14 cellular contexts compared by ENCODE assay signal in the genomic region with DNA sequence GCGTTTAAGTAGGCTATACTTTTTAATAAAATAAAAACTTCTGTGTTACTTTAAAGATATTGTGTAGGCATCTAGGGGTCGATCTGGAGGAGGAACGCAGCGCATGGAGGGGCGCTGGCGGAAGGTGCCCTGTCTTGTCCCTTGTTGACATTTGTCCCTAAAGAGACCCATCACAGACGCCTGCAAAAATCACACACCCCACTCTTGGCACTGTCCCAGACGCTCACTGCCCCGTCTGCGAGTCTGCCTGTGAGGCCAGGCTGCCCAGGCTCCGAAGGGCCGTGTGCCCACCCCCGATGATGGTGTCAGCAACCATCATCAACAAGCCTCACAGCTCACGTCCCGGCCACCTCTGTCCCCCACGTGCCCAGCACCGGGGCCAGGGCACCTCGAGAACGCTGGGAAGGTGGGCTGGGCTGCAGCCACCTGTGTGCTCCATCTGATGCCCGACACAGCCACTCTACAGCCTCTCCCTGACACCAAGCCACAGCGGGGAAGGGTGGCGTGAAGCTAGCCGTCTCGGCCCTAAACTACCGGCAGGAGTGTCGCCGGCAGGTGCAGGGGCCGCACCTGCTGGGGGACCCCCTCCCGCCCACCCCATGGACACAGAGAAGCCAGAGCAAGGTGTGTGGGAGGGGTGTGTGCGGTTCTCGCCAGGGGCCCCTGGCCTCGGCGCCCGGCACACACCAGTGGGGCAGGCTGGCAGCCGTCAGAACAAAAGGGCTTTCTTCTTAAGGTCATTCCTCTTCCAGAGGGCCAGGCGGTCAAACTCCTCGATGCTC.
"Had no signal": no experiment of that assay in that cellular context is flagged by ENCODE, and none has a peak within 500 bp of the region (broad histone marks: within the 10 kb centered on the region; RNA-seq: fewer than 3 reads in every experiment).

No MANE protein-coding gene starts in this region.

- H3K9me3 Mint-ChIP-seq: activated T-cell treated with anti-CD3 and anti-CD28 coated beads, Interleukin-2, amount 50 U/mL, for 4 hours had no signal

- H3K36me3 Mint-ChIP-seq: brain had no signal

- H3K27ac ChIP-seq: ovary had no signal

- H3K36me3 ChIP-seq: adrenal gland, ovary had no signal

- H3K4me3 Mint-ChIP-seq: activated T-cell treated with anti-CD3 and anti-CD28 coated beads, Interleukin-2, amount 50 U/mL, for 4 hours; brain had no signal

- ATAC-seq: activated CD4-positive, CD25-positive, alpha-beta regulatory T cell treated with anti-CD3 and anti-CD28 coated beads, Interleukin-2, amount 50 U/mL, for 24 hours; activated T-cell treated with anti-CD3 and anti-CD28 coated beads, Interleukin-2, amount 50 U/mL, for 4 hours; naive thymus-derived CD4-positive, alpha-beta T cell had no signal

- H3K27me3 ChIP-seq: adrenal gland, ovary had no signal

- H3K4me3 ChIP-seq: adrenal gland, lung, ovary, skin epidermis had no signal

- H3K27me3 Mint-ChIP-seq: brain had no signal

- DNase-seq: activated CD4-positive, alpha-beta T cell treated with anti-CD3 and anti-CD28 coated beads, Interleukin-2, amount 50 U/mL, for 4 hours; activated gamma-delta T cell treated with Interleukin-2 at 50 U/mL for 16 hours; activated T-cell treated with anti-CD3 and anti-CD28 coated beads, Interleukin-2, amount 50 U/mL, for 4 hours; adrenal gland; dermis blood vessel endothelial cell; hippocampal formation; naive thymus-derived CD4-positive, alpha-beta T cell; ovary; retina; SW 1271 had no signal

- H3K9me3 ChIP-seq: adrenal gland, ovary had no signal
